3 cellular contexts compared by ENCODE assay signal in the genomic region with DNA sequence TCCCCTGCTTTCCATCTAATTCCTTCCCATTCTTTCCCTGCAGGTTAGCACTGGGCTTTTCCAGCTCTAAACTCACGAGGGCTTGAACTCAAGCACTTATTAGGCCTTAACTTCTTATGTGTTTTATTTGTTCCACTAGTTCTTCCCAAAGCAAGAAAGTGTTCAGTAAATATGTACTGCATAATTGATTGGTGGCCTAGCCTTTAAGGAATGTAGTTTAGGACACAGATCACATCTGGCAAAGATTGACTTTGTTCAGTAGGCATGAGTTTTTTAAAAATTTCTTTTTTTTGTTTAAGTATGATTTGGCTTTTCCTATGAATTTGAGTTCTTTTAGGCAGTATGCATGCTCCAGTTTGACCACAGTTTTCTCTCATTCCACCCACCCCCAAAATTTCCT.
"Had no signal": no experiment of that assay in that cellular context is flagged by ENCODE, and none has a peak within 500 bp of the region (broad histone marks: within the 10 kb centered on the region; RNA-seq: fewer than 3 reads in every experiment).

No MANE protein-coding gene starts in this region.

- DNase-seq: GDM1, GF-D8 had no signal

- H3K4me3 ChIP-seq: GM12878 had no signal

- ATAC-seq: GM12878 had no signal
